Comparison of ENCODE assay signal across 1 cellular context in genomic region chr22:19336133-19337075, GRCh38.
TF ChIP-seq lines count a peak whose summit lies in the region.

No MANE protein-coding gene starts in this region.

TF ChIP-seq in HepG2, 621 proteins besides CTCF, POLR2A, EP300 and RAD21 (continued from another document):
- TF ChIP-seq PATZ1 (CRISPR knock-in tag; IDR thresholded peaks at IDR 0.05) (no peak), ZMYM4 (CRISPR knock-in tag; IDR thresholded peaks at IDR 0.05) (0 out of 2 replicates have a peak, but pooled peaks have one; percentile 39), HNF4A (CRISPR knock-in tag; IDR thresholded peaks at IDR 0.05) (peak; percentile 61), FOSL1 (CRISPR knock-in tag; IDR thresholded peaks at IDR 0.05; ENCODE audit: borderline replicate concordance) (no peak), SIX1 (CRISPR knock-in tag; IDR thresholded peaks at IDR 0.05; ENCODE audit: borderline replicate concordance) (peak; percentile 81; the same call in 1 of the 2 replicates), ATF2 (CRISPR knock-in tag; IDR thresholded peaks at IDR 0.05) (peak; percentile 27; the same call in 1 of the 2 replicates), ELF1 (CRISPR knock-in tag; IDR thresholded peaks at IDR 0.05) (peak; percentile 61), HOXA3 (CRISPR knock-in tag; IDR thresholded peaks at IDR 0.05) (peak; percentile 15; the same call in 1 of the 2 replicates), SAP130 (CRISPR knock-in tag; IDR thresholded peaks at IDR 0.05; ENCODE audit: low read depth) (peak; percentile 48; the same call in 1 of the 2 replicates), PITX1 (CRISPR knock-in tag; IDR thresholded peaks at IDR 0.05) (0 out of 2 replicates have a peak, but pooled peaks have one; percentile 27)
- TF ChIP-seq, protein P1, sequence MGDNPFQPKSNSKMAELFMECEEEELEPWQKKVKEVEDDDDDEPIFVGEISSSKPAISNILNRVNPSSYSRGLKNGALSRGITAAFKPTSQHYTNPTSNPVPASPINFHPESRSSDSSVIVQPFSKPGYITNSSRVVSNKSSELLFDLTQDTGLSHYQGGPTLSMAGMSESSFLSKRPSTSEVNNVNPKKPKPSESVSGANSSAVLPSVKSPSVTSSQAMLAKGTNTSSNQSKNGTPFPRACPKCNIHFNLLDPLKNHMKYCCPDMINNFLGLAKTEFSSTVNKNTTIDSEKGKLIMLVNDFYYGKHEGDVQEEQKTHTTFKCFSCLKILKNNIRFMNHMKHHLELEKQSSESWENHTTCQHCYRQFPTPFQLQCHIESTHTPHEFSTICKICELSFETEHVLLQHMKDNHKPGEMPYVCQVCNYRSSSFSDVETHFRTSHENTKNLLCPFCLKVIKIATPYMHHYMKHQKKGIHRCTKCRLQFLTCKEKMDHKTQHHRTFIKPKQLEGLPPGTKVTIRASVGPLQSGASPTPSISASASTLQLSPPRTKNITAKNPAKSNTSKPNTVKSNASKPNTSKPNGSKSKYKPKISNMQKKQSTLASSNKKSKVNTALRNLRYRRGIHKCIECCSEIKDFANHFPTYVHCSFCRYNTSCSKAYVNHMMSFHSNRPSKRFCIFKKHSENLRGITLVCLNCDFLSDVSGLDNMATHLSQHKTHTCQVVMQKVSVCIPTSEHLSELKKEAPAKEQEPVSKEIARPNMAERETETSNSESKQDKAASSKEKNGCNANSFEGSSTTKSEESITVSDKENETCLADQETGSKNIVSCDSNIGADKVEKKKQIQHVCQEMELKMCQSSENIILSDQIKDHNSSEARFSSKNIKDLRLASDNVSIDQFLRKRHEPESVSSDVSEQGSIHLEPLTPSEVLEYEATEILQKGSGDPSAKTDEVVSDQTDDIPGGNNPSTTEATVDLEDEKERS (CRISPR knock-in tag; IDR thresholded peaks at IDR 0.05): no peak
